In genomic region chr2:132588576-132588975, GRCh38 we compare ENCODE assay signal across 20 cellular contexts.
"Had no signal": no experiment of that assay in that cellular context is flagged by ENCODE, and none has a peak within 500 bp of the region (broad histone marks: within the 10 kb centered on the region; RNA-seq: fewer than 3 reads in every experiment).

No MANE protein-coding gene starts in this region.

- ATAC-seq: activated naive CD8-positive, alpha-beta T cell treated with anti-CD3 and anti-CD28 coated beads, Interleukin-2, amount 50 U/mL, for 24 hours; gastrocnemius medialis; natural killer cell treated with Interleukin-12 subunit alpha and Interleukin-12 subunit beta and Interleukin-15 and Interleukin-18, amount 100 ng/mL, for 72 hours; psoas muscle; sciatic nerve; stimulated activated effector memory CD8-positive, alpha-beta T cell treated with anti-CD3 and anti-CD28 coated beads, Interleukin-12 subunit alpha, Interleukin-12 subunit beta, amount 100 ng/mL, for 72 hours had no signal

- H3K27ac ChIP-seq: brain microvascular endothelial cell, coronary artery, gastrocnemius medialis, psoas muscle, stomach, upper lobe of left lung had no signal

- H3K36me3 ChIP-seq: brain microvascular endothelial cell, gastrocnemius medialis, stomach, upper lobe of left lung had no signal

- H3K4me3 ChIP-seq: coronary artery, gastrocnemius medialis, psoas muscle, stomach, upper lobe of left lung had no signal

- H3K4me1 ChIP-seq: gastrocnemius medialis, psoas muscle, stomach, upper lobe of left lung had no signal

- DNase-seq: activated B cell treated with CpG ODN at 0.5 μM for 24 hours; activated CD4-positive, alpha-beta memory T cell treated with anti-CD3 and anti-CD28 coated beads for 36 hours; activated CD4-positive, alpha-beta T cell treated with anti-CD3 and anti-CD28 coated beads for 4 hours; activated effector memory CD4-positive, alpha-beta T cell treated with Interleukin-2 at 50 U/mL for 16 hours; activated naive CD4-positive, alpha-beta T cell treated with anti-CD3 and anti-CD28 coated beads, Interleukin-2, amount 10 ng/mL, durations not matched to agents 7 days and 5 days; activated naive CD8-positive, alpha-beta T cell treated with anti-CD3 and anti-CD28 coated beads, Interleukin-2, amount 50 U/mL, for 24 hours; activated T-cell treated with anti-CD3 and anti-CD28 coated beads, Interleukin-2, amount 50 U/mL, for 24 hours; brain microvascular endothelial cell; gastrocnemius medialis; mesenchymal stem cell; psoas muscle; stimulated activated CD4-positive, alpha-beta T cell treated with anti-CD3 and anti-CD28 coated beads, Interleukin-4, amount 100 ng/mL, for 24 hours; stomach; T-helper 1 cell; T-helper 9 cell; upper lobe of left lung had no signal

- H3K9me3 ChIP-seq: gastrocnemius medialis, psoas muscle, stomach, upper lobe of left lung had no signal

- H3K27me3 ChIP-seq: brain microvascular endothelial cell, gastrocnemius medialis, stomach, upper lobe of left lung had no signal
